ENCODE assay signal across 8 cellular contexts in the genomic region with DNA sequence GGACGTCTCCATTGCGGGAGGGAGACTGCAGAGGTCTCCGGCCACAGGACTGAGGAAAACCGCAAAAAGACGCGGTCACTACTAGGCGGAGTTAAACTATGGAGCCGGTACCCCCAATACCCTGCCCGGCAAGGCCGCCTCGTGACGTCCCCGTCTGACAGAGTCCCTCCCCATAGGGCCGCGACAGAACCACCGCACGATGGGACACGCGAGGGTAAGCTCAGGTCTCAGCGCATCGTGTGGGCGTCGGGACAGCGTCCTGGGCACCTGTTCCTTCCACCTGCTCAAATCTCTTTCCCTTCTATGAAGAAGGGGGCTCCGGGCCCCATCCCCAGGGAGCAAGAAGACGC. TPM values are rescaled to one million over a fixed set of nuclear protein-coding genes. Genes with fewer than 3 reads are reported as not detected.
DNase-seq lines count a peak whose midpoint lies in the region; ATAC-seq, FAIRE-seq and TF ChIP-seq lines count a peak whose summit lies in the region.

No MANE protein-coding gene starts in this region.

- H3K4me3 ChIP-seq in SK-N-MC (peak overlapping the region; percentile 97), astrocyte (ENCODE audit: insufficient read depth, low read depth, low read length) (peak overlapping the region; percentile 74), iPS-15b (ENCODE audit: low read depth, low read length) (peak overlapping the region; percentile 98), skin epidermis (peak overlapping the region; percentile 53 to 71 (median 60))

- H3K27ac Mint-ChIP-seq in astrocyte (ENCODE audit: unreplicated experiment) = peak overlapping the region; percentile 100

- H3K36me3 ChIP-seq in SK-N-MC (ENCODE audit: insufficient read depth, low read length) (no peaks in the 10 kb centered on the region; the same call in 1 of the 2 replicates), astrocyte (ENCODE audit: insufficient read depth, low read length) (peaks cover 3% of the 10 kb centered on the region), iPS-15b (ENCODE audit: control insufficient read depth, insufficient read depth, low read length) (no peaks in the 10 kb centered on the region)

- FAIRE-seq in astrocyte (lab: Jason Lieb, UNC) = no peak

- H3K9ac ChIP-seq in SK-N-MC (ENCODE audit: insufficient read length) (peak overlapping the region; percentile 98), astrocyte (ENCODE audit: low read length) (peak overlapping the region; percentile 92), iPS-15b (ENCODE audit: low read depth, low read length) (peak overlapping the region; percentile 96)

- H3K27ac ChIP-seq in SK-N-MC (peak overlapping the region; percentile 99), astrocyte (ENCODE audit: low read depth, low read length) (peak overlapping the region; percentile 97), skin epidermis (peak overlapping the region; percentile 64 to 98 (median 95))

- no peaks in the 10 kb centered on the region for H3K9me3 Mint-ChIP-seq in astrocyte (ENCODE audit: unreplicated experiment)

- peak overlapping the region; percentile 90 for H2AFZ ChIP-seq in astrocyte (ENCODE audit: low read depth, low read length)

- H3K27me3 ChIP-seq in astrocyte (ENCODE audit: insufficient read depth, low read length) (no peaks in the 10 kb centered on the region), iPS-15b (ENCODE audit: control insufficient read depth, insufficient read depth, low read length) (no peaks in the 10 kb centered on the region)

- H3K4me1 Mint-ChIP-seq in astrocyte (ENCODE audit: low read depth, unreplicated experiment) = peaks cover 7% of the 10 kb centered on the region

- peaks cover 19% of the 10 kb centered on the region for H3K79me2 ChIP-seq in astrocyte (ENCODE audit: insufficient read depth, low read length)

- ATAC-seq in GM18873 (IDR thresholded peaks at IDR 0.05; ENCODE audit: low FRiP score, unreplicated experiment) (peak; percentile 7), HG03175 (IDR thresholded peaks at IDR 0.05; ENCODE audit: unreplicated experiment) (peak; percentile 25)

- H3K4me3 Mint-ChIP-seq in astrocyte (ENCODE audit: unreplicated experiment) = peak overlapping the region; percentile 93

- no peaks in the 10 kb centered on the region for H3K36me3 Mint-ChIP-seq in astrocyte (ENCODE audit: low read depth, unreplicated experiment)

- no peaks in the 10 kb centered on the region for H3K9me3 ChIP-seq in SK-N-MC (ENCODE audit: low read depth, low read length)
- H3K9me3 ChIP-seq in astrocyte (ENCODE audit: insufficient read depth, low read depth, low read length) = no peaks in the 10 kb centered on the region
- no peaks in the 10 kb centered on the region for H3K9me3 ChIP-seq in iPS-15b (ENCODE audit: control insufficient read depth, insufficient read depth, low read length)

- no peak for TF ChIP-seq CTCF in astrocyte (IDR thresholded peaks at IDR 0.05; ENCODE audit: insufficient read depth, low read depth, low read length)

- DNase-seq in AML-193 (lab: John Stamatoyannopoulos, UW) = peak; percentile 61 to 78
- DNase-seq in SK-N-MC (ENCODE audit: low read depth, low spot score) = no peak
- peak; percentile 44 for DNase-seq in astrocyte (ENCODE audit: low read depth)
- no peak for DNase-seq in NCI-H2171 treated with DMSO at 0.1 percent for 48 hours (lab: John Stamatoyannopoulos, UW)

- peak overlapping the region; percentile 92 for H3K4me2 ChIP-seq in astrocyte (ENCODE audit: low read length)

- H3K4me1 ChIP-seq in astrocyte (ENCODE audit: insufficient read depth, low read length) (peaks cover 3% of the 10 kb centered on the region), iPS-15b (ENCODE audit: control insufficient read depth, insufficient read depth, low read length) (peaks cover 3% of the 10 kb centered on the region)

- no peaks in the 10 kb centered on the region for H3K27me3 Mint-ChIP-seq in astrocyte (ENCODE audit: low read depth, unreplicated experiment)

- no peaks in the 10 kb centered on the region for H4K20me1 ChIP-seq in astrocyte (ENCODE audit: insufficient read depth, low read length)

RNA-seq across cellular contexts. Expression of gene GLDC, which starts 35.2 kb away (rescaled TPM):
- total RNA-seq in astrocyte = 2.4 and 8.9 TPM in 2 replicates

Comparison
In these comparisons a context has a peak if more than half of its experiments do, and no peak if none do; other contexts are left out.
1. DNase-seq: peak in AML-193 (2 of 2) and astrocyte (single experiment); none in SK-N-MC (single experiment) and NCI-H2171 treated with DMSO at 0.1 percent for 48 hours (single experiment).
2. Peak in every context shown above with its lines, with median percentiles within 50 percentile points of each other: H3K27ac ChIP-seq, H3K4me3 ChIP-seq and H3K9ac ChIP-seq.